1 cellular context compared by ENCODE assay signal in the genomic region with DNA sequence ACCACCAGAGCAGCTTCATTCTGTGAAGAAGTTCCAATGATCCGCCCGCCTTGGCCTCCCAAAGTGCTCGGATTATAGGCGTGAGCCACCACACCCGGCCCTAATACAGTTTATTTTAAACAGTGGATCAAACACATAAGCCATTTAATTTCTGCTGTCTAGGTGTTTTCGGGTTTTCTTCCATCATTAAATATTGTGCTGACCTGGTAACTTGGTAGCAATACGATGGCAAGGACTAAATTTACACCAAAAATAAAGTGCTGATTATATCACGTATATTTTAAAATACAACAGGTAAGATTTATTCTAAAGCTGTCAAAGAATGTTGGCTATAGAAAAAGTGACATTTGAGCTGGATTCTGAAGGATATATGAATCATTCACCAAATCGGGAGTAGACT.
TF ChIP-seq lines count a peak whose summit lies in the region.

No MANE protein-coding gene starts in this region.

TF ChIP-seq in H1, 55 proteins besides CTCF, POLR2A, EP300 and RAD21:
- TF ChIP-seq, protein P1, sequence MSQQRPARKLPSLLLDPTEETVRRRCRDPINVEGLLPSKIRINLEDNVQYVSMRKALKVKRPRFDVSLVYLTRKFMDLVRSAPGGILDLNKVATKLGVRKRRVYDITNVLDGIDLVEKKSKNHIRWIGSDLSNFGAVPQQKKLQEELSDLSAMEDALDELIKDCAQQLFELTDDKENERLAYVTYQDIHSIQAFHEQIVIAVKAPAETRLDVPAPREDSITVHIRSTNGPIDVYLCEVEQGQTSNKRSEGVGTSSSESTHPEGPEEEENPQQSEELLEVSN (IDR thresholded peaks at IDR 0.05) = no peak
- no peak for TF ChIP-seq GABPA (IDR thresholded peaks at IDR 0.05; ENCODE audit: borderline replicate concordance, insufficient read depth, low read length)
- no peak for TF ChIP-seq BACH1 (IDR thresholded peaks at IDR 0.05; ENCODE audit: low read length)
- TF ChIP-seq JUN (IDR thresholded peaks at IDR 0.05; ENCODE audit: low read depth, low read length) = no peak
- TF ChIP-seq SRF (IDR thresholded peaks at IDR 0.05; ENCODE audit: low read depth, low read length) = no peak
- no peak for TF ChIP-seq EZH2 (IDR thresholded peaks at IDR 0.05; ENCODE audit: low read depth, low read length, severe bottlenecking)
- TF ChIP-seq, protein P2, sequence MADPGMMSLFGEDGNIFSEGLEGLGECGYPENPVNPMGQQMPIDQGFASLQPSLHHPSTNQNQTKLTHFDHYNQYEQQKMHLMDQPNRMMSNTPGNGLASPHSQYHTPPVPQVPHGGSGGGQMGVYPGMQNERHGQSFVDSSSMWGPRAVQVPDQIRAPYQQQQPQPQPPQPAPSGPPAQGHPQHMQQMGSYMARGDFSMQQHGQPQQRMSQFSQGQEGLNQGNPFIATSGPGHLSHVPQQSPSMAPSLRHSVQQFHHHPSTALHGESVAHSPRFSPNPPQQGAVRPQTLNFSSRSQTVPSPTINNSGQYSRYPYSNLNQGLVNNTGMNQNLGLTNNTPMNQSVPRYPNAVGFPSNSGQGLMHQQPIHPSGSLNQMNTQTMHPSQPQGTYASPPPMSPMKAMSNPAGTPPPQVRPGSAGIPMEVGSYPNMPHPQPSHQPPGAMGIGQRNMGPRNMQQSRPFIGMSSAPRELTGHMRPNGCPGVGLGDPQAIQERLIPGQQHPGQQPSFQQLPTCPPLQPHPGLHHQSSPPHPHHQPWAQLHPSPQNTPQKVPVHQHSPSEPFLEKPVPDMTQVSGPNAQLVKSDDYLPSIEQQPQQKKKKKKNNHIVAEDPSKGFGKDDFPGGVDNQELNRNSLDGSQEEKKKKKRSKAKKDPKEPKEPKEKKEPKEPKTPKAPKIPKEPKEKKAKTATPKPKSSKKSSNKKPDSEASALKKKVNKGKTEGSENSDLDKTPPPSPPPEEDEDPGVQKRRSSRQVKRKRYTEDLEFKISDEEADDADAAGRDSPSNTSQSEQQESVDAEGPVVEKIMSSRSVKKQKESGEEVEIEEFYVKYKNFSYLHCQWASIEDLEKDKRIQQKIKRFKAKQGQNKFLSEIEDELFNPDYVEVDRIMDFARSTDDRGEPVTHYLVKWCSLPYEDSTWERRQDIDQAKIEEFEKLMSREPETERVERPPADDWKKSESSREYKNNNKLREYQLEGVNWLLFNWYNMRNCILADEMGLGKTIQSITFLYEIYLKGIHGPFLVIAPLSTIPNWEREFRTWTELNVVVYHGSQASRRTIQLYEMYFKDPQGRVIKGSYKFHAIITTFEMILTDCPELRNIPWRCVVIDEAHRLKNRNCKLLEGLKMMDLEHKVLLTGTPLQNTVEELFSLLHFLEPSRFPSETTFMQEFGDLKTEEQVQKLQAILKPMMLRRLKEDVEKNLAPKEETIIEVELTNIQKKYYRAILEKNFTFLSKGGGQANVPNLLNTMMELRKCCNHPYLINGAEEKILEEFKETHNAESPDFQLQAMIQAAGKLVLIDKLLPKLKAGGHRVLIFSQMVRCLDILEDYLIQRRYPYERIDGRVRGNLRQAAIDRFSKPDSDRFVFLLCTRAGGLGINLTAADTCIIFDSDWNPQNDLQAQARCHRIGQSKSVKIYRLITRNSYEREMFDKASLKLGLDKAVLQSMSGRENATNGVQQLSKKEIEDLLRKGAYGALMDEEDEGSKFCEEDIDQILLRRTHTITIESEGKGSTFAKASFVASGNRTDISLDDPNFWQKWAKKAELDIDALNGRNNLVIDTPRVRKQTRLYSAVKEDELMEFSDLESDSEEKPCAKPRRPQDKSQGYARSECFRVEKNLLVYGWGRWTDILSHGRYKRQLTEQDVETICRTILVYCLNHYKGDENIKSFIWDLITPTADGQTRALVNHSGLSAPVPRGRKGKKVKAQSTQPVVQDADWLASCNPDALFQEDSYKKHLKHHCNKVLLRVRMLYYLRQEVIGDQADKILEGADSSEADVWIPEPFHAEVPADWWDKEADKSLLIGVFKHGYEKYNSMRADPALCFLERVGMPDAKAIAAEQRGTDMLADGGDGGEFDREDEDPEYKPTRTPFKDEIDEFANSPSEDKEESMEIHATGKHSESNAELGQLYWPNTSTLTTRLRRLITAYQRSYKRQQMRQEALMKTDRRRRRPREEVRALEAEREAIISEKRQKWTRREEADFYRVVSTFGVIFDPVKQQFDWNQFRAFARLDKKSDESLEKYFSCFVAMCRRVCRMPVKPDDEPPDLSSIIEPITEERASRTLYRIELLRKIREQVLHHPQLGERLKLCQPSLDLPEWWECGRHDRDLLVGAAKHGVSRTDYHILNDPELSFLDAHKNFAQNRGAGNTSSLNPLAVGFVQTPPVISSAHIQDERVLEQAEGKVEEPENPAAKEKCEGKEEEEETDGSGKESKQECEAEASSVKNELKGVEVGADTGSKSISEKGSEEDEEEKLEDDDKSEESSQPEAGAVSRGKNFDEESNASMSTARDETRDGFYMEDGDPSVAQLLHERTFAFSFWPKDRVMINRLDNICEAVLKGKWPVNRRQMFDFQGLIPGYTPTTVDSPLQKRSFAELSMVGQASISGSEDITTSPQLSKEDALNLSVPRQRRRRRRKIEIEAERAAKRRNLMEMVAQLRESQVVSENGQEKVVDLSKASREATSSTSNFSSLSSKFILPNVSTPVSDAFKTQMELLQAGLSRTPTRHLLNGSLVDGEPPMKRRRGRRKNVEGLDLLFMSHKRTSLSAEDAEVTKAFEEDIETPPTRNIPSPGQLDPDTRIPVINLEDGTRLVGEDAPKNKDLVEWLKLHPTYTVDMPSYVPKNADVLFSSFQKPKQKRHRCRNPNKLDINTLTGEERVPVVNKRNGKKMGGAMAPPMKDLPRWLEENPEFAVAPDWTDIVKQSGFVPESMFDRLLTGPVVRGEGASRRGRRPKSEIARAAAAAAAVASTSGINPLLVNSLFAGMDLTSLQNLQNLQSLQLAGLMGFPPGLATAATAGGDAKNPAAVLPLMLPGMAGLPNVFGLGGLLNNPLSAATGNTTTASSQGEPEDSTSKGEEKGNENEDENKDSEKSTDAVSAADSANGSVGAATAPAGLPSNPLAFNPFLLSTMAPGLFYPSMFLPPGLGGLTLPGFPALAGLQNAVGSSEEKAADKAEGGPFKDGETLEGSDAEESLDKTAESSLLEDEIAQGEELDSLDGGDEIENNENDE (IDR thresholded peaks at IDR 0.05; ENCODE audit: insufficient replicate concordance, low read length) = no peak
- no peak for TF ChIP-seq SIRT6 (IDR thresholded peaks at IDR 0.05; ENCODE audit: low read length)
- TF ChIP-seq SP1 (IDR thresholded peaks at IDR 0.05; ENCODE audit: low read depth, low read length) = no peak
- TF ChIP-seq, protein P3, sequence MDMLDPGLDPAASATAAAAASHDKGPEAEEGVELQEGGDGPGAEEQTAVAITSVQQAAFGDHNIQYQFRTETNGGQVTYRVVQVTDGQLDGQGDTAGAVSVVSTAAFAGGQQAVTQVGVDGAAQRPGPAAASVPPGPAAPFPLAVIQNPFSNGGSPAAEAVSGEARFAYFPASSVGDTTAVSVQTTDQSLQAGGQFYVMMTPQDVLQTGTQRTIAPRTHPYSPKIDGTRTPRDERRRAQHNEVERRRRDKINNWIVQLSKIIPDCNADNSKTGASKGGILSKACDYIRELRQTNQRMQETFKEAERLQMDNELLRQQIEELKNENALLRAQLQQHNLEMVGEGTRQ (IDR thresholded peaks at IDR 0.05; ENCODE audit: low read length) = no peak
- no peak for TF ChIP-seq BCL11A (IDR thresholded peaks at IDR 0.05; ENCODE audit: low read depth in 2 of 2, low read length in 2 of 2)
- TF ChIP-seq CEBPB (IDR thresholded peaks at IDR 0.05; ENCODE audit: low read depth, low read length) = no peak
- no peak for TF ChIP-seq ZNF274 (IDR thresholded peaks at IDR 0.05; ENCODE audit: borderline replicate concordance, extremely low read depth, low read length)
TF ChIP-seq in H1: peak in this region for 0.
